ENCODE assay signal across 18 cellular contexts in the genomic region with DNA sequence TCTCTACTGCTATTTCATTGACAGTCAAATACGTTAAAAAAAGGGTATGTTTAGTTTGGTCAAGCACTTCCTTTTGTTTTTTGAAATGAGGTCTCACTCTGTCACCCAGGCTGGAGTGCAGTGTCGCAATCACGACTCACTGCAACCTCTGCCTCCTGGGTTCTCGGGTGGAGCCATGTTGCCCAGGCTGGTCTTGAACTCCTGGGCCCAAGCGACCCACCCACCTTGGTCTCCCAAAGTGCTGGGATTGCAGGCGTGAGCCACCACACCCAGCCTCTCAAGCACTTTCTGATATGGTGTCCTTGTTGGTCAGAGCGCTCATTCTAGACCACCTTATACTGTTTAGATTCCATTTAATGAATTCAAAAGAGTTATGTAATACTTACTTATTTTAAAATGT. TPM values are rescaled to one million over a fixed set of nuclear protein-coding genes. Genes with fewer than 3 reads are reported as not detected.
DNase-seq lines count a peak whose midpoint lies in the region; ATAC-seq and TF ChIP-seq lines count a peak whose summit lies in the region.
"Had no signal": no experiment of that assay in that cellular context is flagged by ENCODE, and none has a peak within 500 bp of the region (broad histone marks: within the 10 kb centered on the region; RNA-seq: fewer than 3 reads in every experiment).

No MANE protein-coding gene starts in this region.

- H3K27ac ChIP-seq in GM23338 (ENCODE audit: low read depth) = no peak overlapping the region
- peak overlapping the region; percentile 79 for H3K27ac ChIP-seq in mammary epithelial cell (ENCODE audit: insufficient read depth, low read depth, low read length)
- no peak overlapping the region for H3K27ac ChIP-seq in mesenchymal stem cell (ENCODE audit: low read length, poor library complexity, severe bottlenecking)
- H3K27ac ChIP-seq in heart left ventricle = no peak overlapping the region
- H3K27ac ChIP-seq in CD8-positive, alpha-beta T cell (ENCODE audit: low read depth, low read length) = no peak overlapping the region
- H3K27ac ChIP-seq: hepatocyte, Peyer's patch, prostate gland, testis had no signal

- H3K14ac ChIP-seq in mesenchymal stem cell (ENCODE audit: low read length in 2 of 2) = no peak overlapping the region

- 68% methylated on average over 7 of the region's 7 CpGs for WGBS in mammary epithelial cell (ENCODE audit: low coverage, missing lambda C conversion rate)
- 72% methylated on average over 5 of the region's 7 CpGs for WGBS in mesenchymal stem cell
- 84 to 89% (median 84%) methylated on average over 7 of the region's 7 CpGs for WGBS in heart left ventricle, 4 donors

- H3F3A ChIP-seq in GM23338 (replicated peaks; ENCODE audit: low read depth) = no peaks in the 10 kb centered on the region

- H3K36me3 ChIP-seq in GM23338 (ENCODE audit: insufficient read depth) (no peaks in the 10 kb centered on the region), mammary epithelial cell (ENCODE audit: insufficient read depth, low read length) (no peaks in the 10 kb centered on the region), mesenchymal stem cell (ENCODE audit: control insufficient read depth in 1 of 2, insufficient read depth in 2 of 2, low read depth in 1 of 2, low read length in 2 of 2) (no peaks in the 10 kb centered on the region), heart left ventricle (no peaks in the 10 kb centered on the region), H7 (replicated peaks; ENCODE audit: control insufficient read depth, insufficient read depth, low read length) (no peaks in the 10 kb centered on the region)
- H3K36me3 ChIP-seq in CD8-positive, alpha-beta T cell (ENCODE audit: insufficient read depth, low read length) = no peaks in the 10 kb centered on the region
- H3K36me3 ChIP-seq: Peyer's patch, prostate gland had no signal

- peaks cover 10% of the 10 kb centered on the region; the same call in 2 of the 3 replicates for H3K4me1 Mint-ChIP-seq in GM23338
- H3K4me1 Mint-ChIP-seq in CD8-positive, alpha-beta T cell (ENCODE audit: low read depth) = peaks cover 9% of the 10 kb centered on the region
- H3K4me1 Mint-ChIP-seq: activated B cell treated with CpG ODN at 0.5 μM for 24 hours had no signal

- H3K27ac Mint-ChIP-seq in GM23338 = no peak overlapping the region
- H3K27ac Mint-ChIP-seq in CD8-positive, alpha-beta T cell = no peak overlapping the region
- H3K27ac Mint-ChIP-seq: activated B cell treated with CpG ODN at 0.5 μM for 24 hours; CD4-positive, alpha-beta T cell had no signal

- H3K36me3 Mint-ChIP-seq in GM23338 (ENCODE audit: low read depth) = no peaks in the 10 kb centered on the region
- H3K36me3 Mint-ChIP-seq in CD8-positive, alpha-beta T cell = no peaks in the 10 kb centered on the region

- peak overlapping the region; percentile 29; the same call in 1 of the 2 replicates for H2AFZ ChIP-seq in GM23338
- H2AFZ ChIP-seq in mammary epithelial cell (ENCODE audit: low read depth, low read length) = peak overlapping the region; percentile 15
- no peak overlapping the region for H2AFZ ChIP-seq in mesenchymal stem cell (ENCODE audit: low read depth, low read length)
- H2AFZ ChIP-seq: hepatocyte had no signal

- H3K4me3 ChIP-seq in GM23338 (no peak overlapping the region), mammary epithelial cell (replicated peaks in 1 of 3; ENCODE audit: insufficient read depth in 1 of 3, low read depth in 2 of 3, low read length in 3 of 3) (no peak overlapping the region), mesenchymal stem cell (ENCODE audit: insufficient read depth in 1 of 2, low read depth in 1 of 2, low read length in 2 of 2) (no peak overlapping the region), heart left ventricle (no peak overlapping the region), H7 (ENCODE audit: insufficient read depth, low read depth, low read length) (no peak overlapping the region)
- no peak overlapping the region for H3K4me3 ChIP-seq in CD8-positive, alpha-beta T cell (ENCODE audit: low read depth, low read length)
- H3K4me3 ChIP-seq: hepatocyte, Peyer's patch, prostate gland, testis had no signal

- H3K9ac ChIP-seq in mammary epithelial cell (ENCODE audit: insufficient read depth, low read length) (no peak overlapping the region), mesenchymal stem cell (ENCODE audit: low read length) (no peak overlapping the region)

- H2BK12ac ChIP-seq in mesenchymal stem cell (ENCODE audit: low read length in 2 of 2) = no peak overlapping the region

- no peak overlapping the region for H2AK5ac ChIP-seq in mesenchymal stem cell (ENCODE audit: low read length, severe bottlenecking)

- no peak for ATAC-seq in GM23338
- no peak for ATAC-seq in heart left ventricle
- no peak for ATAC-seq in CD8-positive, alpha-beta T cell
- ATAC-seq: left lobe of liver had no signal

- H2BK5ac ChIP-seq in mesenchymal stem cell (ENCODE audit: low read depth, low read length, poor library complexity, severe bottlenecking) = no peak overlapping the region

- no peak overlapping the region for H3K4me3 Mint-ChIP-seq in GM23338
- H3K4me3 Mint-ChIP-seq in CD8-positive, alpha-beta T cell = no peak overlapping the region
- H3K4me3 Mint-ChIP-seq: activated B cell treated with CpG ODN at 0.5 μM for 24 hours; CD4-positive, alpha-beta T cell had no signal

- no peaks in the 10 kb centered on the region for H3K79me2 ChIP-seq in GM23338 (replicated peaks; ENCODE audit: insufficient read depth)
- no peaks in the 10 kb centered on the region for H3K79me2 ChIP-seq in mammary epithelial cell (ENCODE audit: insufficient read depth, low read length)
- H3K79me2 ChIP-seq: hepatocyte had no signal

- no peak overlapping the region for H4K91ac ChIP-seq in mesenchymal stem cell (ENCODE audit: low read length)

- H3K4me2 ChIP-seq in GM23338 (no peak overlapping the region), mammary epithelial cell (ENCODE audit: insufficient read depth, low read depth, low read length) (peak overlapping the region; percentile 46), mesenchymal stem cell (ENCODE audit: low read length, poor library complexity, severe bottlenecking) (no peak overlapping the region)
- H3K4me2 ChIP-seq: hepatocyte had no signal

- BruUV-seq in mammary epithelial cell (replicated peaks; lab: Mats Ljungman, UMichigan) = no TSS peak

- H3K9me3 Mint-ChIP-seq in GM23338 = no peaks in the 10 kb centered on the region; the same call in 2 of the 3 replicates
- no peaks in the 10 kb centered on the region for H3K9me3 Mint-ChIP-seq in CD8-positive, alpha-beta T cell
- H3K9me3 Mint-ChIP-seq: activated B cell treated with CpG ODN at 0.5 μM for 24 hours; CD4-positive, alpha-beta T cell had no signal

- intact Hi-C loops in mammary epithelial cell (cut with micrococcal nuclease) (loop anchor here (2.0 to 5.0 kb wide), 2 partner anchors 28 to 90 kb away; partner anchors contain the start of genes AKIRIN1 and MYCBP), heart left ventricle (cut with DNase I) (no loop called here)
- intact Hi-C loops in CD8-positive, alpha-beta T cell (cut with DNase I, micrococcal nuclease) = no loop called here

- H3K4me1 ChIP-seq in GM23338 (ENCODE audit: insufficient read depth) (no peaks in the 10 kb centered on the region), mammary epithelial cell (ENCODE audit: insufficient read depth, low read length) (peaks cover 46% of the 10 kb centered on the region), mesenchymal stem cell (ENCODE audit: control insufficient read depth, insufficient read depth, low read depth, low read length) (peaks cover 2% of the 10 kb centered on the region), heart left ventricle (no peaks in the 10 kb centered on the region)
- H3K4me1 ChIP-seq in CD8-positive, alpha-beta T cell (ENCODE audit: insufficient read depth, low read length) = peaks cover 7% of the 10 kb centered on the region
- H3K4me1 ChIP-seq: Peyer's patch, prostate gland, testis had no signal

- TF ChIP-seq CTCF in GM23338 (conservative IDR thresholded peaks at IDR 0.05; ENCODE audit: low read depth in 2 of 2) (no peak), mammary epithelial cell (conservative IDR thresholded peaks at IDR 0.05 in 1 of 2, IDR thresholded peaks at IDR 0.05 in 1 of 2; ENCODE audit: extremely low read depth in 1 of 2, insufficient read depth in 1 of 2, low read depth in 1 of 2, low read length in 2 of 2) (no peak), heart left ventricle (IDR thresholded peaks at IDR 0.05) (no peak)
- TF ChIP-seq CTCF in CD8-positive, alpha-beta T cell (IDR thresholded peaks at IDR 0.05) = no peak

- CTCF ChIA-PET in mammary epithelial cell (lab: Charles Lee; ENCODE audit: low non-redundant PET) = no interaction called here
- CTCF ChIA-PET in CD8-positive, alpha-beta T cell (lab: Charles Lee) = no interaction called here

- no peak overlapping the region for H3K18ac ChIP-seq in mesenchymal stem cell (ENCODE audit: low read depth in 1 of 2, low read length in 2 of 2)

- H2BK120ac ChIP-seq in mesenchymal stem cell (ENCODE audit: low read depth, low read length) = no peak overlapping the region

- peaks cover 2% of the 10 kb centered on the region for H3K27me3 Mint-ChIP-seq in GM23338 (ENCODE audit: insufficient read depth, low read depth, poor library complexity)
- H3K27me3 Mint-ChIP-seq in CD8-positive, alpha-beta T cell (ENCODE audit: low read depth) = no peaks in the 10 kb centered on the region
- H3K27me3 Mint-ChIP-seq: CD4-positive, alpha-beta T cell had no signal

- no peak overlapping the region for H2BK15ac ChIP-seq in mesenchymal stem cell (ENCODE audit: low read depth, poor library complexity, severe bottlenecking)

- in situ Hi-C loops in mammary epithelial cell (cut with MboI; ENCODE audit: low sequenced_read_pairs in 2 of 2) = no loop called here

- no peak overlapping the region for H3K4ac ChIP-seq in mesenchymal stem cell (ENCODE audit: low read depth in 1 of 2, low read length in 2 of 2)

- dilution Hi-C loops in mammary epithelial cell (cut with HindIII; ENCODE audit: low sequenced_read_pairs) = no loop called here

- POLR2A ChIA-PET in CD8-positive, alpha-beta T cell (lab: Charles Lee) = no interaction called here

- H4K8ac ChIP-seq in mesenchymal stem cell (ENCODE audit: low read length) = no peak overlapping the region

- no peak for TF ChIP-seq POLR2A in heart left ventricle (IDR thresholded peaks at IDR 0.05)

- H3K9me3 ChIP-seq in mammary epithelial cell (replicated peaks; ENCODE audit: insufficient read depth, low read length) = no peaks in the 10 kb centered on the region
- no peaks in the 10 kb centered on the region for H3K9me3 ChIP-seq in mesenchymal stem cell (ENCODE audit: control insufficient read depth, low read length)
- H3K9me3 ChIP-seq in heart left ventricle = no peaks in the 10 kb centered on the region
- H3K9me3 ChIP-seq in CD8-positive, alpha-beta T cell (ENCODE audit: low read length) = no peaks in the 10 kb centered on the region
- H3K9me3 ChIP-seq: Peyer's patch, prostate gland, testis had no signal

- H3K27me3 ChIP-seq in GM23338 (ENCODE audit: insufficient read depth) (no peaks in the 10 kb centered on the region), mammary epithelial cell (ENCODE audit: insufficient read depth, low read length) (no peaks in the 10 kb centered on the region), mesenchymal stem cell (ENCODE audit: control insufficient read depth in 1 of 2, insufficient read depth in 1 of 2, low read length in 2 of 2) (no peaks in the 10 kb centered on the region), heart left ventricle (no peaks in the 10 kb centered on the region), H7 (ENCODE audit: control insufficient read depth, insufficient read depth, low read length) (no peaks in the 10 kb centered on the region)
- no peaks in the 10 kb centered on the region for H3K27me3 ChIP-seq in CD8-positive, alpha-beta T cell (ENCODE audit: insufficient read depth, low read length)
- H3K27me3 ChIP-seq: Peyer's patch, testis had no signal

- no peaks in the 10 kb centered on the region for H3K9me2 ChIP-seq in GM23338 (ENCODE audit: insufficient read depth)

- H4K20me1 ChIP-seq in GM23338 (replicated peaks; ENCODE audit: insufficient read depth) = no peaks in the 10 kb centered on the region
- H4K20me1 ChIP-seq in mammary epithelial cell (ENCODE audit: insufficient read depth, low read length) = no peaks in the 10 kb centered on the region

- H3K23ac ChIP-seq in mesenchymal stem cell (ENCODE audit: low read length in 2 of 2) = no peak overlapping the region

- no peak for DNase-seq in GM23338 (ENCODE audit: low spot score)
- peak; percentile 60 for DNase-seq in M059J (ENCODE audit: low read depth)
- DNase-seq in mammary epithelial cell = no peak
- peak; percentile 43 for DNase-seq in mesenchymal stem cell
- DNase-seq in heart left ventricle = no peak
- no peak for DNase-seq in CD8-positive, alpha-beta T cell
- DNase-seq in H7 = no peak
- DNase-seq: activated B cell treated with CpG ODN at 0.5 μM for 24 hours; activated naive CD4-positive, alpha-beta T cell treated with Interleukin-2 at 50 U/mL for 16 hours; CD4-positive, alpha-beta T cell; NCI-H1436; NCI-H446; Peyer's patch; SW 1271; testis had no signal

- H3K79me1 ChIP-seq in mesenchymal stem cell (replicated peaks; ENCODE audit: low read length, poor library complexity, severe bottlenecking) = no peaks in the 10 kb centered on the region

RNA-seq across cellular contexts. Expression of gene RHBDL2, which starts 20.9 kb away (rescaled TPM):
- total RNA-seq in GM23338 (2014; rRNA removed; shearing (Covaris generic)) = 0.08 and 0.90 TPM in 2 replicates
- 0.70 and 1.2 TPM in 2 replicates for polyA plus RNA-seq in GM23338 (2016; fragmentation: Nextera tagmentation; extraction: Ambion mirVana)
- total RNA-seq in M059J (2014; rRNA removed; shearing (Covaris generic)) = 4.1 and 5.7 TPM in 2 replicates
- total RNA-seq in mammary epithelial cell = 1 to 10 TPM in 1 of 2 donors, under 1 TPM in 1; 0.67 to 7.5 TPM
- 3.2 TPM for polyA plus RNA-seq in mammary epithelial cell
- not detected for polyA minus RNA-seq in mammary epithelial cell
- polyA plus RNA-seq in mesenchymal stem cell (2013, experiment 1 of 2) = not detected
- polyA plus RNA-seq in mesenchymal stem cell (2013, experiment 2 of 2) = not detected
- 1 to 10 TPM in 1 of 9 donors, under 1 TPM in 4, not detected in 4; 0.19 to 2.2 (median 0.21) TPM for total RNA-seq in heart left ventricle
- under 1 TPM; 0.11 to 0.12 TPM for polyA plus RNA-seq in heart left ventricle
- total RNA-seq in CD8-positive, alpha-beta T cell = not detected
- 0.03 and 1.2 TPM in 2 replicates for total RNA-seq in H7 (2014; rRNA removed; shearing (Covaris generic))
- total RNA-seq: activated B cell treated with CpG ODN at 0.5 μM for 24 hours; CD4-positive, alpha-beta T cell; left lobe of liver had no signal

RNA-seq across cellular contexts. Expression of gene AKIRIN1, which starts 28.5 kb away (rescaled TPM):
- total RNA-seq in GM23338 (2014; rRNA removed; shearing (Covaris generic)) = 254 and 281 TPM in 2 replicates
- polyA plus RNA-seq in GM23338 (2016; fragmentation: Nextera tagmentation; extraction: Ambion mirVana) (156 and 162 TPM in 2 replicates), mammary epithelial cell (41.2 TPM), heart left ventricle (10 to 100 TPM; 15.8 to 49.0 TPM)
- total RNA-seq in M059J (2014; rRNA removed; shearing (Covaris generic)) = 57.2 and 66.6 TPM in 2 replicates
- total RNA-seq in mammary epithelial cell (10 to 100 TPM; 62.8 to 63.5 TPM), heart left ventricle (10 to 100 TPM; 42.5 to 68.1 (median 59.1) TPM)
- polyA minus RNA-seq in mammary epithelial cell = 39.6 TPM
- polyA plus RNA-seq in mesenchymal stem cell (2013, experiment 1 of 2) = 66.1 TPM
- polyA plus RNA-seq in mesenchymal stem cell (2013, experiment 2 of 2) = 68.3 TPM
- total RNA-seq in CD8-positive, alpha-beta T cell = 100 to 1,000 TPM; 122 to 123 TPM
- 268 and 318 TPM in 2 replicates for total RNA-seq in H7 (2014; rRNA removed; shearing (Covaris generic))

Comparison
In these comparisons a context has a peak if more than half of its experiments do, and no peak if none do; other contexts are left out.
1. DNase-seq: peak in M059J (single experiment) and mesenchymal stem cell (single experiment); none in GM23338 (single experiment), mammary epithelial cell (single experiment), heart left ventricle (0 of 5), CD8-positive, alpha-beta T cell (0 of 7) and H7 (single experiment).